17 cellular contexts compared by ENCODE assay signal in genomic region chr1:17108360-17108759, GRCh38. TPM values are rescaled to one million over a fixed set of nuclear protein-coding genes. Genes with fewer than 3 reads are reported as not detected.
"Had no signal": no experiment of that assay in that cellular context is flagged by ENCODE, and none has a peak within 500 bp of the region (broad histone marks: within the 10 kb centered on the region; RNA-seq: fewer than 3 reads in every experiment).

No MANE protein-coding gene starts in this region.

- DNase-seq: activated CD4-positive, alpha-beta memory T cell treated with anti-CD3 and anti-CD28 coated beads, Interleukin-2, amount 10 ng/mL, durations not matched to agents 7 days and 5 days; activated CD4-positive, alpha-beta T cell treated with anti-CD3 and anti-CD28 coated beads for 36 hours; activated naive CD4-positive, alpha-beta T cell treated with Interleukin-2 at 50 U/mL for 16 hours; activated naive CD8-positive, alpha-beta T cell treated with anti-CD3 and anti-CD28 coated beads, Interleukin-2, amount 10 ng/mL, durations not matched to agents 7 days and 5 days; activated T-cell treated with anti-CD3 and anti-CD28 coated beads, Interleukin-2, amount 50 U/mL, for 1 hour; anterior cingulate cortex; effector memory CD8-positive, alpha-beta T cell; esophagus squamous epithelium; naive B cell; right lobe of liver; stimulated activated CD4-positive, alpha-beta T cell treated with anti-CD3 and anti-CD28 coated beads, Interleukin-4, amount 100 ng/mL, for 4 hours; stimulated activated naive B cell treated with anti-CD40 and anti-IgM and Interleukin-4, amounts not matched to agents 10 μg/mL and 1 μg/mL and 100 μg/mL, for 72 hours; thyroid gland had no signal

- H3K27me3 ChIP-seq: neural progenitor cell, pancreas, right lobe of liver, thyroid gland had no signal

- H3K9ac ChIP-seq: neural progenitor cell had no signal

- H3K4me3 ChIP-seq: esophagus squamous epithelium, neural progenitor cell, pancreas, right lobe of liver, thyroid gland had no signal

- H3K9me3 ChIP-seq: esophagus squamous epithelium, pancreas, right lobe of liver, thyroid gland had no signal

- H3K4me1 ChIP-seq: pancreas, right lobe of liver, thyroid gland had no signal

- H3K27ac ChIP-seq: esophagus squamous epithelium, neural progenitor cell, pancreas, right lobe of liver, thyroid gland had no signal

- H3K36me3 ChIP-seq: esophagus squamous epithelium, neural progenitor cell, pancreas, right lobe of liver, thyroid gland had no signal

- ATAC-seq: activated CD4-positive, alpha-beta T cell treated with anti-CD3 and anti-CD28 coated beads for 36 hours; effector memory CD8-positive, alpha-beta T cell; left lobe of liver; stimulated activated naive B cell treated with anti-CD40 and anti-IgM and Interleukin-4, amounts not matched to agents 10 μg/mL and 1 μg/mL and 100 μg/mL, for 72 hours; WTC11 had no signal

RNA-seq across cellular contexts. Expression of gene PADI2, which starts 10.9 kb away (rescaled TPM):
- total RNA-seq: activated CD4-positive, alpha-beta memory T cell treated with anti-CD3 and anti-CD28 coated beads, Interleukin-2, amount 10 ng/mL, durations not matched to agents 7 days and 5 days had no signal
